11 cellular contexts compared by ENCODE assay signal in the genomic region with DNA sequence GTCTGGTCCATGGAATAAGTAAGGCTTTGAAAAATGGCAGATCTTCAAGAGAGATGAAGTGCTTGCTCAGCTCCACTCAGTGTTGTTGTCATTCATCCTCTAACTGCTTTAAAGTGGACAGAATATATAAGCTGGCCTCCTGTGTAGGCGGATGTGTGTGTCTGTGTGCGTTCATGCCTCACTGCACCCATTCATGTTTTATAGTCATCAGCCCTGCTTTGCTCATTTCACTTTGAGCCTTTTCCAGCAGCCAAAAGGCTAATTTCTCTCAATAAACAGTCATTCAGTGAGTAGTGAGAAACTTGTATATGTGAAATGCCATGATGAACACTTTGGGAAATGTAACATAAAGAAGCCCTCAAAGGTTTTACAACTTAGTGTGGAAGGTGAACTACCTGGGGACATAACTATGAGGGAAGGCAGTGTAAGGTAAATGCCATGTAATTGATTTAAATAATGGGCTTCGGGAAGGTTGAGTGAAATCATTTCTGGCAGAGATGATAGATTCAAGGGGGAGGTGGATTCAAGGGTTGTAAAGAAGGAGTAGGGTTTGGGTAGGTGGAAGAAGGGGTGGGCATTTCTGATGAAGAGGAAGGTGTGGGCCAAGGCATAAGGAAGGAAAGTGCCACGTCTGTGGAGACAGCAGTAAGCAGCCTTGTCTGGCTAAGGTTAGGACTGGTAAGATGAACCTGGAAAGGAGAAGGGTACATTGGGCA. TPM values are rescaled to one million over a fixed set of nuclear protein-coding genes. Genes with fewer than 3 reads are reported as not detected.
DNase-seq lines count a peak whose midpoint lies in the region; ATAC-seq, FAIRE-seq and TF ChIP-seq lines count a peak whose summit lies in the region.
"Had no signal": no experiment of that assay in that cellular context is flagged by ENCODE, and none has a peak within 500 bp of the region (broad histone marks: within the 10 kb centered on the region; RNA-seq: fewer than 3 reads in every experiment).

No MANE protein-coding gene starts in this region.

- FAIRE-seq in astrocyte (lab: Jason Lieb, UNC): no peak

- H3K27me3 ChIP-seq in GM23248 (replicated peaks; ENCODE audit: insufficient read depth) (no peaks in the 10 kb centered on the region), Loucy (ENCODE audit: insufficient read depth, low read length, poor library complexity, severe bottlenecking) (no peaks in the 10 kb centered on the region), astrocyte (ENCODE audit: insufficient read depth, low read length) (no peaks in the 10 kb centered on the region), GM23338 (ENCODE audit: insufficient read depth) (no peaks in the 10 kb centered on the region), psoas muscle (ENCODE audit: insufficient read depth in 3 of 3, low read length in 2 of 3) (no peaks in the 10 kb centered on the region)

- H3K27ac Mint-ChIP-seq in astrocyte (ENCODE audit: unreplicated experiment) (no peak overlapping the region), GM23338 (no peak overlapping the region)

- no peak for TF ChIP-seq CTCF in GM13977 (IDR thresholded peaks at IDR 0.05; ENCODE audit: extremely low read depth, insufficient read depth, missing control alignments)
- TF ChIP-seq CTCF in Loucy (conservative IDR thresholded peaks at IDR 0.05; ENCODE audit: low read length): no peak
- no peak for TF ChIP-seq CTCF in astrocyte (IDR thresholded peaks at IDR 0.05; ENCODE audit: insufficient read depth, low read depth, low read length)
- TF ChIP-seq CTCF in GM23338 (conservative IDR thresholded peaks at IDR 0.05; ENCODE audit: low read depth in 2 of 2): no peak
- no peak for TF ChIP-seq CTCF in psoas muscle (IDR thresholded peaks at IDR 0.05)

- H3K9me3 Mint-ChIP-seq in astrocyte (ENCODE audit: unreplicated experiment) (peaks cover 6% of the 10 kb centered on the region), GM23338 (no peaks in the 10 kb centered on the region; the same call in 2 of the 3 replicates)

- H3K4me1 ChIP-seq in GM23248 (ENCODE audit: insufficient read depth) (no peaks in the 10 kb centered on the region), Loucy (ENCODE audit: insufficient read depth, low read length, poor library complexity, severe bottlenecking) (peaks cover 25% of the 10 kb centered on the region), astrocyte (ENCODE audit: insufficient read depth, low read length) (no peaks in the 10 kb centered on the region), GM23338 (ENCODE audit: insufficient read depth) (no peaks in the 10 kb centered on the region), psoas muscle (no peaks in the 10 kb centered on the region)

- no peak overlapping the region for H3K4me3 ChIP-seq in GM23248
- peak overlapping the region; percentile 39 for H3K4me3 ChIP-seq in Loucy (ENCODE audit: low read length, poor library complexity, severe bottlenecking)
- no peak overlapping the region for H3K4me3 ChIP-seq in astrocyte (ENCODE audit: insufficient read depth, low read depth, low read length)
- no peak overlapping the region for H3K4me3 ChIP-seq in GM23338
- H3K4me3 ChIP-seq in psoas muscle: no peak overlapping the region

- 57 to 74% methylated on average over 4 of the region's 4 CpGs for WGBS in GM23248 (ENCODE audit: low coverage in 1 of 2, low lambda C conversion rate in 2 of 2, missing lambda C conversion rate in 2 of 2), 2 experiments
- 39 to 50% (median 48%) methylated on average over 4 of the region's 4 CpGs for WGBS in psoas muscle, 3 donors

- DNase-seq in GM13977 (ENCODE audit: low spot score): peak; percentile 59
- DNase-seq in GM23248: peak; percentile 15
- DNase-seq in astrocyte (ENCODE audit: low read depth): peak; percentile 81
- DNase-seq in GM23338 (ENCODE audit: low spot score): no peak
- no peak for DNase-seq in mucosa of gallbladder (ENCODE audit: low spot score)
- DNase-seq in psoas muscle: no peak
- no peak for DNase-seq in islet precursor cell

- no peak overlapping the region for H3K9ac ChIP-seq in GM23248
- no peak overlapping the region for H3K9ac ChIP-seq in Loucy (ENCODE audit: low read depth, low read length, poor library complexity, severe bottlenecking)
- H3K9ac ChIP-seq in astrocyte (ENCODE audit: low read length): no peak overlapping the region

- intact Hi-C loops in psoas muscle (cut with DNase I): no loop called here

- ATAC-seq in GM23338 (no peak), psoas muscle (no peak)

- H3K27ac ChIP-seq in GM23248: no peak overlapping the region
- no peak overlapping the region for H3K27ac ChIP-seq in astrocyte (ENCODE audit: low read depth, low read length)
- H3K27ac ChIP-seq in GM23338 (ENCODE audit: low read depth): no peak overlapping the region
- H3K27ac ChIP-seq in psoas muscle: no peak overlapping the region
- H3K27ac ChIP-seq: RWPE1 had no signal

- H3K9me3 ChIP-seq in GM23248 (ENCODE audit: low read depth) (no peaks in the 10 kb centered on the region), Loucy (ENCODE audit: insufficient read depth, low read depth, low read length) (no peaks in the 10 kb centered on the region), astrocyte (ENCODE audit: insufficient read depth, low read depth, low read length) (no peaks in the 10 kb centered on the region), psoas muscle (no peaks in the 10 kb centered on the region)

- in situ Hi-C loops in GM13977 (cut with MboI; ENCODE audit: low pct_unique_long_range_greater_than_20kb, low sequenced_read_pairs, unreplicated experiment) (no loop called here), GM23248 (cut with MboI) (no loop called here)

- H3K36me3 Mint-ChIP-seq in astrocyte (ENCODE audit: low read depth, unreplicated experiment) (peaks cover 3% of the 10 kb centered on the region), GM23338 (ENCODE audit: low read depth) (peaks cover 7% of the 10 kb centered on the region; the same call in 2 of the 3 replicates)

- H3F3A ChIP-seq in GM23248 (ENCODE audit: insufficient read depth) (no peaks in the 10 kb centered on the region), Loucy (ENCODE audit: low read depth) (no peaks in the 10 kb centered on the region), GM23338 (replicated peaks; ENCODE audit: low read depth) (0 out of 2 replicates have a peak, but pooled peaks cover 3% of the 10 kb centered on the region)

- peaks cover 8% of the 10 kb centered on the region for H3K27me3 Mint-ChIP-seq in astrocyte (ENCODE audit: low read depth, unreplicated experiment)
- no peaks in the 10 kb centered on the region for H3K27me3 Mint-ChIP-seq in GM23338 (ENCODE audit: insufficient read depth, low read depth, poor library complexity)

- H3K4me3 Mint-ChIP-seq in astrocyte (ENCODE audit: unreplicated experiment) (no peak overlapping the region), GM23338 (no peak overlapping the region)

- no peaks in the 10 kb centered on the region for H3K79me2 ChIP-seq in GM23248 (ENCODE audit: insufficient read depth)
- H3K79me2 ChIP-seq in Loucy (ENCODE audit: insufficient read depth, low read length): no peaks in the 10 kb centered on the region
- H3K79me2 ChIP-seq in astrocyte (ENCODE audit: insufficient read depth, low read length): no peaks in the 10 kb centered on the region
- H3K79me2 ChIP-seq in GM23338 (replicated peaks; ENCODE audit: insufficient read depth): no peaks in the 10 kb centered on the region

- H2AFZ ChIP-seq in GM23248: no peak overlapping the region
- no peak overlapping the region for H2AFZ ChIP-seq in Loucy (ENCODE audit: low read length)
- H2AFZ ChIP-seq in astrocyte (ENCODE audit: low read depth, low read length): peak overlapping the region; percentile 24
- no peak overlapping the region for H2AFZ ChIP-seq in GM23338

- H3K4me2 ChIP-seq in GM23248 (ENCODE audit: unreplicated experiment) (no peak overlapping the region), Loucy (ENCODE audit: low read depth, low read length, poor library complexity, severe bottlenecking) (peak overlapping the region; percentile 64), astrocyte (ENCODE audit: low read length) (peak overlapping the region; percentile 44), GM23338 (no peak overlapping the region)

- H3K36me3 ChIP-seq in GM23248 (ENCODE audit: low read depth): no peaks in the 10 kb centered on the region
- no peaks in the 10 kb centered on the region for H3K36me3 ChIP-seq in Loucy (ENCODE audit: insufficient read depth, low read length)
- H3K36me3 ChIP-seq in astrocyte (ENCODE audit: insufficient read depth, low read length): no peaks in the 10 kb centered on the region
- H3K36me3 ChIP-seq in GM23338 (ENCODE audit: insufficient read depth): no peaks in the 10 kb centered on the region
- no peaks in the 10 kb centered on the region for H3K36me3 ChIP-seq in psoas muscle (ENCODE audit: insufficient read depth in 1 of 2, low read depth in 1 of 2)

- no peaks in the 10 kb centered on the region for H4K20me1 ChIP-seq in GM23248 (ENCODE audit: insufficient read depth)
- H4K20me1 ChIP-seq in Loucy (ENCODE audit: insufficient read depth, low read length, poor library complexity, severe bottlenecking): no peaks in the 10 kb centered on the region
- H4K20me1 ChIP-seq in astrocyte (ENCODE audit: insufficient read depth, low read length): no peaks in the 10 kb centered on the region
- no peaks in the 10 kb centered on the region for H4K20me1 ChIP-seq in GM23338 (replicated peaks; ENCODE audit: insufficient read depth)

- H3K9me2 ChIP-seq in GM23248 (ENCODE audit: insufficient read depth) (no peaks in the 10 kb centered on the region), Loucy (replicated peaks; ENCODE audit: low read depth, low read length) (no peaks in the 10 kb centered on the region), GM23338 (ENCODE audit: insufficient read depth) (peaks cover 6% of the 10 kb centered on the region; the same call in 1 of the 2 replicates)

- H3K4me1 Mint-ChIP-seq in astrocyte (ENCODE audit: low read depth, unreplicated experiment): no peaks in the 10 kb centered on the region
- no peaks in the 10 kb centered on the region for H3K4me1 Mint-ChIP-seq in GM23338

TF ChIP-seq in GM23338, 12 proteins besides CTCF, POLR2A, EP300 and RAD21 (continues in another document):
- no peak for TF ChIP-seq NANOG (IDR thresholded peaks at IDR 0.05; ENCODE audit: borderline replicate concordance)
- no peak for TF ChIP-seq EZH2phosphoT487 (IDR thresholded peaks at IDR 0.05; ENCODE audit: unreplicated experiment)
- TF ChIP-seq POLR2AphosphoS5 (IDR thresholded peaks at IDR 0.05; ENCODE audit: low read depth): no peak

RNA-seq across cellular contexts. Expression of a gene that starts 15.7 kb away (rescaled TPM):
- total RNA-seq in GM23248 (2014; rRNA removed; shearing (Covaris generic)): under 0.01 TPM in 1 of 2 replicates, not detected in the other
- polyA plus RNA-seq in GM23248 (2016; fragmentation: Nextera tagmentation; extraction: Ambion mirVana) (not detected in 2 replicates), GM23338 (2016; fragmentation: Nextera tagmentation; extraction: Ambion mirVana) (1.1 and 2.3 TPM in 2 replicates), psoas muscle (under 1 TPM in 1 of 3 donors, not detected in 2; 0.05 TPM)
- total RNA-seq in astrocyte (0.16 and 1.2 TPM in 2 replicates), mucosa of gallbladder (1.6 TPM), psoas muscle (not detected)
- total RNA-seq in GM23338 (2014; rRNA removed; shearing (Covaris generic)): 2.2 and 3.6 TPM in 2 replicates
- total RNA-seq: G401, lung microvascular endothelial cell had no signal

Comparison
In these comparisons a context has a peak if more than half of its experiments do, and no peak if none do; other contexts are left out.
1. DNase-seq: peak in GM13977 (single experiment), GM23248 (single experiment) and astrocyte (single experiment); none in GM23338 (single experiment), mucosa of gallbladder (single experiment), psoas muscle (0 of 2) and islet precursor cell (single experiment).
2. H3K4me2 ChIP-seq: peak in Loucy (single experiment) and astrocyte (single experiment); none in GM23248 (single experiment) and GM23338 (single experiment).